ENCODE assay signal across 1 cellular context in the genomic region with DNA sequence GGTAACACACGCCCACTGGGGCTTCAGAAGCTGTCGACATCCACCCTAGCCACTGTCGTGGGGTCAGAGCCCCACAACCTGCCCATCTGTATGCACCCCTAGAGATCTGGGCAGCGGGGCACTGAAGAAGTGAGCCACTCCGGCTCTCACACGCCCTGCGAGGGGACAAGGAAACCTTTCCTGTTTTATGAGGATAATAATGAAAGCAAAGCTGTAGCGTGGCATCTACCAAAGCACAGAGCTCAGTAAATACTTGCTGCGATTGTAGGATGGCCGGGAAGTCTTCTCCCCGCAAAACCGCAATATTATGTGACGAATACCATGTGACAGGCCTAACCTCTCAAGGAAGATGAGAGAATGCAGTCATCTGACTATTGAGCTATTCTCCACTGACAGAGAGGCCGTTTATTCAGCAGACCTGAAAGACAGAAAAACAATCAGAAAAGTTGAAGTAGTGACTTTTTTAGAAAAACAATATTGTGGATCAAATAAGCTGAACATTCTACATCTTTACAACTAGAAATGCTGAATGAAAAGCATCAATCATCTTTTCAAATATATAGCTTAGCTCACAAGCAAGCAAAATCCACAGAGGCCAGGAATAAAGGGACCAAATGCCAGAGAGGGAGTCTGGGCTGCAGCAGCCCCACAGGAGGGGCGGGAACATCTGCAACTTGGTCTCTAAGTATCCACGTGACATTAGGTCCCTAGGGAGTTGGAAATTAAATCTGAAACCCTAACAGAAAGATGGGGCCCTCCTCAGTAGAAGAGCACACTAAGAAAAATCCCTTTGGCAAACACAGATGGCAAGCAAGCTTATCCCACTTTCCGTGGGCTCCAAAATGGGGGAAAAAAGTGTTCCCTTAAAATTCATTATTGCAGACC.
A peak's percentile ranks its signal among the peaks of the same experiment; 100 is the strongest.
TF ChIP-seq lines count a peak whose summit lies in the region.

No MANE protein-coding gene starts in this region.

TF ChIP-seq in H1, 55 proteins besides CTCF, POLR2A, EP300 and RAD21 (continued from another document):
- TF ChIP-seq, protein P1, sequence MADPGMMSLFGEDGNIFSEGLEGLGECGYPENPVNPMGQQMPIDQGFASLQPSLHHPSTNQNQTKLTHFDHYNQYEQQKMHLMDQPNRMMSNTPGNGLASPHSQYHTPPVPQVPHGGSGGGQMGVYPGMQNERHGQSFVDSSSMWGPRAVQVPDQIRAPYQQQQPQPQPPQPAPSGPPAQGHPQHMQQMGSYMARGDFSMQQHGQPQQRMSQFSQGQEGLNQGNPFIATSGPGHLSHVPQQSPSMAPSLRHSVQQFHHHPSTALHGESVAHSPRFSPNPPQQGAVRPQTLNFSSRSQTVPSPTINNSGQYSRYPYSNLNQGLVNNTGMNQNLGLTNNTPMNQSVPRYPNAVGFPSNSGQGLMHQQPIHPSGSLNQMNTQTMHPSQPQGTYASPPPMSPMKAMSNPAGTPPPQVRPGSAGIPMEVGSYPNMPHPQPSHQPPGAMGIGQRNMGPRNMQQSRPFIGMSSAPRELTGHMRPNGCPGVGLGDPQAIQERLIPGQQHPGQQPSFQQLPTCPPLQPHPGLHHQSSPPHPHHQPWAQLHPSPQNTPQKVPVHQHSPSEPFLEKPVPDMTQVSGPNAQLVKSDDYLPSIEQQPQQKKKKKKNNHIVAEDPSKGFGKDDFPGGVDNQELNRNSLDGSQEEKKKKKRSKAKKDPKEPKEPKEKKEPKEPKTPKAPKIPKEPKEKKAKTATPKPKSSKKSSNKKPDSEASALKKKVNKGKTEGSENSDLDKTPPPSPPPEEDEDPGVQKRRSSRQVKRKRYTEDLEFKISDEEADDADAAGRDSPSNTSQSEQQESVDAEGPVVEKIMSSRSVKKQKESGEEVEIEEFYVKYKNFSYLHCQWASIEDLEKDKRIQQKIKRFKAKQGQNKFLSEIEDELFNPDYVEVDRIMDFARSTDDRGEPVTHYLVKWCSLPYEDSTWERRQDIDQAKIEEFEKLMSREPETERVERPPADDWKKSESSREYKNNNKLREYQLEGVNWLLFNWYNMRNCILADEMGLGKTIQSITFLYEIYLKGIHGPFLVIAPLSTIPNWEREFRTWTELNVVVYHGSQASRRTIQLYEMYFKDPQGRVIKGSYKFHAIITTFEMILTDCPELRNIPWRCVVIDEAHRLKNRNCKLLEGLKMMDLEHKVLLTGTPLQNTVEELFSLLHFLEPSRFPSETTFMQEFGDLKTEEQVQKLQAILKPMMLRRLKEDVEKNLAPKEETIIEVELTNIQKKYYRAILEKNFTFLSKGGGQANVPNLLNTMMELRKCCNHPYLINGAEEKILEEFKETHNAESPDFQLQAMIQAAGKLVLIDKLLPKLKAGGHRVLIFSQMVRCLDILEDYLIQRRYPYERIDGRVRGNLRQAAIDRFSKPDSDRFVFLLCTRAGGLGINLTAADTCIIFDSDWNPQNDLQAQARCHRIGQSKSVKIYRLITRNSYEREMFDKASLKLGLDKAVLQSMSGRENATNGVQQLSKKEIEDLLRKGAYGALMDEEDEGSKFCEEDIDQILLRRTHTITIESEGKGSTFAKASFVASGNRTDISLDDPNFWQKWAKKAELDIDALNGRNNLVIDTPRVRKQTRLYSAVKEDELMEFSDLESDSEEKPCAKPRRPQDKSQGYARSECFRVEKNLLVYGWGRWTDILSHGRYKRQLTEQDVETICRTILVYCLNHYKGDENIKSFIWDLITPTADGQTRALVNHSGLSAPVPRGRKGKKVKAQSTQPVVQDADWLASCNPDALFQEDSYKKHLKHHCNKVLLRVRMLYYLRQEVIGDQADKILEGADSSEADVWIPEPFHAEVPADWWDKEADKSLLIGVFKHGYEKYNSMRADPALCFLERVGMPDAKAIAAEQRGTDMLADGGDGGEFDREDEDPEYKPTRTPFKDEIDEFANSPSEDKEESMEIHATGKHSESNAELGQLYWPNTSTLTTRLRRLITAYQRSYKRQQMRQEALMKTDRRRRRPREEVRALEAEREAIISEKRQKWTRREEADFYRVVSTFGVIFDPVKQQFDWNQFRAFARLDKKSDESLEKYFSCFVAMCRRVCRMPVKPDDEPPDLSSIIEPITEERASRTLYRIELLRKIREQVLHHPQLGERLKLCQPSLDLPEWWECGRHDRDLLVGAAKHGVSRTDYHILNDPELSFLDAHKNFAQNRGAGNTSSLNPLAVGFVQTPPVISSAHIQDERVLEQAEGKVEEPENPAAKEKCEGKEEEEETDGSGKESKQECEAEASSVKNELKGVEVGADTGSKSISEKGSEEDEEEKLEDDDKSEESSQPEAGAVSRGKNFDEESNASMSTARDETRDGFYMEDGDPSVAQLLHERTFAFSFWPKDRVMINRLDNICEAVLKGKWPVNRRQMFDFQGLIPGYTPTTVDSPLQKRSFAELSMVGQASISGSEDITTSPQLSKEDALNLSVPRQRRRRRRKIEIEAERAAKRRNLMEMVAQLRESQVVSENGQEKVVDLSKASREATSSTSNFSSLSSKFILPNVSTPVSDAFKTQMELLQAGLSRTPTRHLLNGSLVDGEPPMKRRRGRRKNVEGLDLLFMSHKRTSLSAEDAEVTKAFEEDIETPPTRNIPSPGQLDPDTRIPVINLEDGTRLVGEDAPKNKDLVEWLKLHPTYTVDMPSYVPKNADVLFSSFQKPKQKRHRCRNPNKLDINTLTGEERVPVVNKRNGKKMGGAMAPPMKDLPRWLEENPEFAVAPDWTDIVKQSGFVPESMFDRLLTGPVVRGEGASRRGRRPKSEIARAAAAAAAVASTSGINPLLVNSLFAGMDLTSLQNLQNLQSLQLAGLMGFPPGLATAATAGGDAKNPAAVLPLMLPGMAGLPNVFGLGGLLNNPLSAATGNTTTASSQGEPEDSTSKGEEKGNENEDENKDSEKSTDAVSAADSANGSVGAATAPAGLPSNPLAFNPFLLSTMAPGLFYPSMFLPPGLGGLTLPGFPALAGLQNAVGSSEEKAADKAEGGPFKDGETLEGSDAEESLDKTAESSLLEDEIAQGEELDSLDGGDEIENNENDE (IDR thresholded peaks at IDR 0.05; ENCODE audit: insufficient replicate concordance, low read length), result no peak
- TF ChIP-seq CEBPB (IDR thresholded peaks at IDR 0.05; ENCODE audit: low read depth, low read length) (no peak), FOSL1 (IDR thresholded peaks at IDR 0.05; ENCODE audit: insufficient read depth, low read depth, low read length) (no peak), BCL11A (IDR thresholded peaks at IDR 0.05; ENCODE audit: low read depth in 2 of 2, low read length in 2 of 2) (no peak), TEAD4 (IDR thresholded peaks at IDR 0.05; ENCODE audit: low read depth, low read length) (no peak), SP1 (IDR thresholded peaks at IDR 0.05; ENCODE audit: low read depth, low read length) (0 out of 2 replicates have a peak, but pooled peaks have one; percentile 46), POLR2AphosphoS5 (IDR thresholded peaks at IDR 0.05; ENCODE audit: low read depth, low read length) (peak; percentile 88), SAP30 (IDR thresholded peaks at IDR 0.05; ENCODE audit: insufficient read depth, insufficient replicate concordance, low read length) (no peak), TAF1 (IDR thresholded peaks at IDR 0.05; ENCODE audit: low read depth, low read length) (no peak), TAF7 (optimal IDR thresholded peaks at IDR 0.05; ENCODE audit: borderline replicate concordance, low read depth, low read length) (no peak), EGR1 (IDR thresholded peaks at IDR 0.05; ENCODE audit: borderline replicate concordance, low read depth, low read length) (0 out of 2 replicates have a peak, but pooled peaks have one; percentile 10), CTBP2 (IDR thresholded peaks at IDR 0.05; ENCODE audit: borderline replicate concordance, insufficient read depth, insufficient read length, low read length) (no peak)
- TF ChIP-seq, protein P2, sequence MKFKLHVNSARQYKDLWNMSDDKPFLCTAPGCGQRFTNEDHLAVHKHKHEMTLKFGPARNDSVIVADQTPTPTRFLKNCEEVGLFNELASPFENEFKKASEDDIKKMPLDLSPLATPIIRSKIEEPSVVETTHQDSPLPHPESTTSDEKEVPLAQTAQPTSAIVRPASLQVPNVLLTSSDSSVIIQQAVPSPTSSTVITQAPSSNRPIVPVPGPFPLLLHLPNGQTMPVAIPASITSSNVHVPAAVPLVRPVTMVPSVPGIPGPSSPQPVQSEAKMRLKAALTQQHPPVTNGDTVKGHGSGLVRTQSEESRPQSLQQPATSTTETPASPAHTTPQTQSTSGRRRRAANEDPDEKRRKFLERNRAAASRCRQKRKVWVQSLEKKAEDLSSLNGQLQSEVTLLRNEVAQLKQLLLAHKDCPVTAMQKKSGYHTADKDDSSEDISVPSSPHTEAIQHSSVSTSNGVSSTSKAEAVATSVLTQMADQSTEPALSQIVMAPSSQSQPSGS (IDR thresholded peaks at IDR 0.05; ENCODE audit: low read length), result no peak
- TF ChIP-seq, protein P3, sequence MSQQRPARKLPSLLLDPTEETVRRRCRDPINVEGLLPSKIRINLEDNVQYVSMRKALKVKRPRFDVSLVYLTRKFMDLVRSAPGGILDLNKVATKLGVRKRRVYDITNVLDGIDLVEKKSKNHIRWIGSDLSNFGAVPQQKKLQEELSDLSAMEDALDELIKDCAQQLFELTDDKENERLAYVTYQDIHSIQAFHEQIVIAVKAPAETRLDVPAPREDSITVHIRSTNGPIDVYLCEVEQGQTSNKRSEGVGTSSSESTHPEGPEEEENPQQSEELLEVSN (IDR thresholded peaks at IDR 0.05), result 0 out of 2 replicates have a peak, but pooled peaks have one; percentile 21
- TF ChIP-seq, protein P4, sequence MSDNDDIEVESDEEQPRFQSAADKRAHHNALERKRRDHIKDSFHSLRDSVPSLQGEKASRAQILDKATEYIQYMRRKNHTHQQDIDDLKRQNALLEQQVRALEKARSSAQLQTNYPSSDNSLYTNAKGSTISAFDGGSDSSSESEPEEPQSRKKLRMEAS (IDR thresholded peaks at IDR 0.05), result no peak
- TF ChIP-seq, protein P5, sequence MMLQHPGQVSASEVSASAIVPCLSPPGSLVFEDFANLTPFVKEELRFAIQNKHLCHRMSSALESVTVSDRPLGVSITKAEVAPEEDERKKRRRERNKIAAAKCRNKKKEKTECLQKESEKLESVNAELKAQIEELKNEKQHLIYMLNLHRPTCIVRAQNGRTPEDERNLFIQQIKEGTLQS (IDR thresholded peaks at IDR 0.05; ENCODE audit: insufficient read depth, low read depth, low read length), result 0 out of 2 replicates have a peak, but pooled peaks have one; percentile 5
